In the genomic region with DNA sequence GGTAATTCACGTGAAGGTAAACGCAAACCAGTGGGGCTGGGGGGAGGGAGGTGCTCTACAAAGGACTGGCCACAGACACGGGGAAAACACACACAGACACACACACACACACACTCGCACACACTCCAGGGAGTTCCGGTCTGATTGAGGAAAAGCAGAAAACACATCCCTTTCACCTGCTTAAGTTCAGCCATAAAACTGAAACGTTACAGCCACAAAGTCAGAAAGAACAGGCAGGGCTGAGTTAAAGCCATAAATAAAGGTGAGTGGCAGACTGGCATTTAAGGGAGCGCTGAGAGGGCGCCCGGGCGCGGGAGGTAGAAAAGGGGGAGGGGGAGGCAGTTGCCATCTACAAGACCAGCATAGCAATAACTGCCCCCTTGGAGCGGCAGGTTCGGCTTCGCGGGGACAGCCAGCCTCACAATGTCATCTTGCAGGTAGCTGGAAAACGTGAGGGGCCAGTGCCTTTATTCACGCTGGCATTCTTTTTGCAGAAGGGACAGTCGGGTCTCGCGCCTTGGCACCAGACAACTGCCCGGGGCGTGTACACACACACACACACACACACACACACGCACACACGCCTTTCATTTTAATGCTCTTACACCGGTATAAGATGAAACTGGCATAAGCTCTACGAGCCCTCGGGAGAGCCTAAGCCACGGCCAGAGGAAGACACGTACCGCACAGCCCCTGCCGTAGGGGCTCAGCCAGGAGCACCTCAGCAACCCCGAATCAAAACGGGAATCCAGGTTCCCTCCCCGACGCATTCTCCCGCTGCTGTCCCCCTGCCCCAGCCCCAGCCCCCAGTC, we compare ENCODE assay signal across 8 cellular contexts. TPM values are rescaled to one million over a fixed set of nuclear protein-coding genes. Genes with fewer than 3 reads are reported as not detected.
DNase-seq lines count a peak whose midpoint lies in the region; ATAC-seq and TF ChIP-seq lines count a peak whose summit lies in the region.

No MANE protein-coding gene starts in this region.

- H3K9me3 ChIP-seq in PC-3 (ENCODE audit: low read length) (no peaks in the 10 kb centered on the region), upper lobe of right lung (no peaks in the 10 kb centered on the region)

- H3K27me3 ChIP-seq in PC-3 (ENCODE audit: low read length) (no peaks in the 10 kb centered on the region), upper lobe of right lung (no peaks in the 10 kb centered on the region)

- H3K4me2 ChIP-seq in PC-3 (ENCODE audit: low read length), result peak overlapping the region; percentile 89

- H3K9me2 ChIP-seq in PC-3 (replicated peaks; ENCODE audit: low read length), result no peaks in the 10 kb centered on the region

- CTCF ChIA-PET in PC-3 (lab: Charles Lee), result interaction anchor here (0.6 kb wide), 1 partner anchor 31 kb away, joined by 3 read pairs; no protein-coding TSS in a partner anchor

- ATAC-seq in PC-3 (peak; percentile 34), upper lobe of right lung (peak; percentile 14)

- no peaks in the 10 kb centered on the region for H3F3A ChIP-seq in PC-3 (ENCODE audit: low read length, unreplicated experiment)

- H3K36me3 ChIP-seq in PC-3 (ENCODE audit: low read depth, low read length), result no peaks in the 10 kb centered on the region
- no peaks in the 10 kb centered on the region for H3K36me3 ChIP-seq in upper lobe of right lung

- H3K79me2 ChIP-seq in PC-3 (ENCODE audit: low read length), result peaks cover 35% of the 10 kb centered on the region

- peak overlapping the region; percentile 78; the same call in 1 of the 2 replicates for H3K9ac ChIP-seq in PC-3 (ENCODE audit: low read length)

- BruUV-seq in PC-3 (replicated peaks; lab: Mats Ljungman, UMichigan), result no TSS peak

- intact Hi-C loops in PC-3 (cut with micrococcal nuclease) (no loop called here), upper lobe of right lung (cut with DNase I) (no loop called here)

- H4K20me1 ChIP-seq in PC-3 (ENCODE audit: low read length), result no peaks in the 10 kb centered on the region

- peak overlapping the region; percentile 84 for H3K4me3 ChIP-seq in PC-3 (ENCODE audit: low read length)
- peak overlapping the region; percentile 78 for H3K4me3 ChIP-seq in upper lobe of right lung

- H2AFZ ChIP-seq in PC-3 (ENCODE audit: low read length), result peak overlapping the region; percentile 100

- H3K27ac ChIP-seq in PC-3 (ENCODE audit: low read length) (no peak overlapping the region), upper lobe of right lung (peak overlapping the region; percentile 70)

- DNase-seq in NOMO-1 (lab: John Stamatoyannopoulos, UW; ENCODE audit: unreplicated experiment in 2 of 2) (peak; percentile 25 to 44), NOMO-1 treated with DMSO at 0.1 percent for 48 hours (lab: John Stamatoyannopoulos, UW; ENCODE audit: unreplicated experiment) (no peak), PC-3 (peak; percentile 48), germinal center (ENCODE audit: low spot score) (peak; percentile 20), occipital lobe (lab: John Stamatoyannopoulos, UW) (peak; percentile 63), upper lobe of right lung (peak; percentile 76), NCI-H1930 (lab: John Stamatoyannopoulos, UW) (no peak)
- DNase-seq in activated gamma-delta T cell treated with anti-CD3 and anti-CD28 coated beads, Interleukin-2, amount 50 U/mL, for 16 hours (ENCODE audit: low read depth), result peak; percentile 22

- peaks cover 30% of the 10 kb centered on the region for H3K4me1 ChIP-seq in PC-3 (ENCODE audit: insufficient read depth, low read length)
- H3K4me1 ChIP-seq in upper lobe of right lung, result peaks cover 14% of the 10 kb centered on the region

- TF ChIP-seq CTCF in PC-3 (conservative IDR thresholded peaks at IDR 0.05; ENCODE audit: low read depth, low read length) (no peak), upper lobe of right lung (IDR thresholded peaks at IDR 0.05) (no peak)

- POLR2A ChIA-PET in PC-3 (lab: Charles Lee; ENCODE audit: unreplicated experiment), result no interaction called here

RNA-seq across cellular contexts. Expression of a gene that starts 0.9 kb away (rescaled TPM):
- total RNA-seq in PC-3 (2014; rRNA removed), result 7.0 and 12.0 TPM in 2 replicates
- 76.7 TPM for total RNA-seq in occipital lobe
- 35.3 TPM for total RNA-seq in upper lobe of right lung

Comparison
In these comparisons a context has a peak if more than half of its experiments do, and no peak if none do; other contexts are left out.
1. DNase-seq: peak in NOMO-1 (2 of 2), PC-3 (single experiment), activated gamma-delta T cell treated with anti-CD3 and anti-CD28 coated beads, Interleukin-2, amount 50 U/mL, for 16 hours (single experiment), germinal center (single experiment), occipital lobe (single experiment) and upper lobe of right lung (single experiment); none in NOMO-1 treated with DMSO at 0.1 percent for 48 hours (single experiment) and NCI-H1930 (0 of 2).